19 cellular contexts compared by ENCODE assay signal in the genomic region with DNA sequence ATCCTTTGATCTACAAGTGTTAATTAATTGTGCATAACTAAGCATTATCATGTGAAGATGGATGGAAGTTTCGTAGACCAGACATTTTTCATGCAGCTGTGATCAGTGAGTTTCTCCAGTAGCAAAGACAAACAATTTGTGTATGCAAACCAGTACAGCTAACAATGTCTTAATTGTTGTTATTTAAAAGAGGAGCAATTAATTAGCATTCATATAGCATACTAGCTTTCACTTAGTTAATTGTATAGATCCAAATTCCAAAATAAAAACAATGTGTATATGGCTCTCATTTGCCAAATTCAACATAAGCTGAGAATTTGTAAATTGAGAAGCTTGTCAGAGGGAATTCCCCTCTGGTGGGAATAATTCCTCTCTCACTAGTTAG. TPM values are rescaled to one million over a fixed set of nuclear protein-coding genes. Genes with fewer than 3 reads are reported as not detected.
DNase-seq lines count a peak whose midpoint lies in the region; ATAC-seq and FAIRE-seq lines count a peak whose summit lies in the region.
"Had no signal": no experiment of that assay in that cellular context is flagged by ENCODE, and none has a peak within 500 bp of the region (broad histone marks: within the 10 kb centered on the region; RNA-seq: fewer than 3 reads in every experiment).

No MANE protein-coding gene starts in this region.

- H3K27ac ChIP-seq in naive thymus-derived CD4-positive, alpha-beta T cell (ENCODE audit: low read depth, low read length), result no peak overlapping the region
- H3K27ac ChIP-seq: A549; BLaER1 treated with 17β-estradiol and CSF1 and Interleukin-3, amounts not matched to agents 10 nM and 100 nM had no signal

- peak; percentile 65 for FAIRE-seq in frontal cortex (lab: Jason Lieb, UNC)
- FAIRE-seq: A549, H1, K562, RCC 7860 had no signal

- H3K27me3 Mint-ChIP-seq in naive thymus-derived CD4-positive, alpha-beta T cell, result no peaks in the 10 kb centered on the region
- no peaks in the 10 kb centered on the region for H3K27me3 Mint-ChIP-seq in stimulated activated naive CD8-positive, alpha-beta T cell treated with anti-CD3 and anti-CD28 coated beads, Interleukin-15, amount 100 ng/mL, for 72 hours

- intact Hi-C loops in naive thymus-derived CD4-positive, alpha-beta T cell (cut with micrococcal nuclease), result no loop called here

- H3K4me1 ChIP-seq in naive thymus-derived CD4-positive, alpha-beta T cell (ENCODE audit: control insufficient read depth in 2 of 2, insufficient read depth in 2 of 2, low read length in 2 of 2), result peaks cover 17 to 55% of the 10 kb centered on the region in 2 donors
- H3K4me1 ChIP-seq: A549 had no signal

- peaks cover 34 to 93% (median 86%) of the 10 kb centered on the region in 7 donors for H3K4me1 Mint-ChIP-seq in naive thymus-derived CD4-positive, alpha-beta T cell
- peaks cover 77% of the 10 kb centered on the region for H3K4me1 Mint-ChIP-seq in stimulated activated naive CD8-positive, alpha-beta T cell treated with anti-CD3 and anti-CD28 coated beads, Interleukin-15, amount 100 ng/mL, for 72 hours

- H3K9me3 Mint-ChIP-seq in naive thymus-derived CD4-positive, alpha-beta T cell, result peaks cover 0 to 7% (median 4%) of the 10 kb centered on the region in 11 donors
- peaks cover 16 to 17% of the 10 kb centered on the region in 2 donors for H3K9me3 Mint-ChIP-seq in stimulated activated naive CD8-positive, alpha-beta T cell treated with anti-CD3 and anti-CD28 coated beads, Interleukin-15, amount 100 ng/mL, for 72 hours

- ATAC-seq in naive thymus-derived CD4-positive, alpha-beta T cell, result no peak
- ATAC-seq in stimulated activated naive CD8-positive, alpha-beta T cell treated with anti-CD3 and anti-CD28 coated beads, Interleukin-15, amount 100 ng/mL, for 72 hours, result no peak
- ATAC-seq in HG03565 (IDR thresholded peaks at IDR 0.05; ENCODE audit: unreplicated experiment), result no peak
- ATAC-seq: A549, K562 had no signal

- peak overlapping the region in 6 of 9 donors; percentile 83 to 98 (median 88) for H3K27ac Mint-ChIP-seq in naive thymus-derived CD4-positive, alpha-beta T cell
- peak overlapping the region in 1 of 2 donors; percentile 59 for H3K27ac Mint-ChIP-seq in stimulated activated naive CD8-positive, alpha-beta T cell treated with anti-CD3 and anti-CD28 coated beads, Interleukin-15, amount 100 ng/mL, for 72 hours

- DNase-seq in Ammon's horn (ENCODE audit: low spot score), result peak; percentile 54
- peak; percentile 30 to 36 for DNase-seq in NCI-H526 (lab: John Stamatoyannopoulos, UW)
- DNase-seq in frontal cortex (ENCODE audit: low spot score in 2 of 2), result no peak
- DNase-seq in naive thymus-derived CD4-positive, alpha-beta T cell, result no peak
- no peak for DNase-seq in stimulated activated naive CD8-positive, alpha-beta T cell treated with anti-CD3 and anti-CD28 coated beads, Interleukin-15, amount 100 ng/mL, for 72 hours
- no peak for DNase-seq in dermis blood vessel endothelial cell
- no peak for DNase-seq in D341Med (ENCODE audit: low spot score)
- DNase-seq: DMS79 treated with DMSO at 0.1 percent for 48 hours, NCI-H1105, NCI-H2081, NCI-H446 treated with DMSO at 0.1 percent for 48 hours, NCI-H774, Right ventricle myocardium superior had no signal

- CTCF ChIA-PET in naive thymus-derived CD4-positive, alpha-beta T cell (lab: Charles Lee), result interaction anchor here (0.6 to 13.4 kb wide), 10 partner anchors 9 to 187 kb away, joined by 3 to 206 read pairs (median 4); partner anchors contain the start of gene PRKCQ

- H3K36me3 ChIP-seq in naive thymus-derived CD4-positive, alpha-beta T cell (ENCODE audit: control insufficient read depth in 2 of 3, insufficient read depth in 3 of 3, low read length in 3 of 3), result peaks cover 0 to 5% (median 0%) of the 10 kb centered on the region in 3 experiments
- H3K36me3 ChIP-seq: BLaER1 treated with 17β-estradiol and CSF1 and Interleukin-3, amounts not matched to agents 10 nM and 100 nM had no signal

- POLR2A ChIA-PET in naive thymus-derived CD4-positive, alpha-beta T cell (lab: Charles Lee), result interaction anchor here (0.6 to 16.1 kb wide), 8 partner anchors 9 to 154 kb away, joined by 3 to 378 read pairs (median 4); partner anchors contain the start of gene PRKCQ

- H3K36me3 Mint-ChIP-seq in naive thymus-derived CD4-positive, alpha-beta T cell, result peaks cover 7 to 57% (median 35%) of the 10 kb centered on the region in 5 donors

- H3K4me3 ChIP-seq in naive thymus-derived CD4-positive, alpha-beta T cell (ENCODE audit: low read length), result no peak overlapping the region
- H3K4me3 ChIP-seq: A549; BLaER1 treated with 17β-estradiol and CSF1 and Interleukin-3, amounts not matched to agents 10 nM and 100 nM; K562 had no signal

- no peaks in the 10 kb centered on the region for H3K9me3 ChIP-seq in naive thymus-derived CD4-positive, alpha-beta T cell (ENCODE audit: control insufficient read depth in 2 of 3, low read length in 3 of 3)
- H3K9me3 ChIP-seq: A549 had no signal

- peak overlapping the region in 2 of 10 donors; percentile 61 to 71 for H3K4me3 Mint-ChIP-seq in naive thymus-derived CD4-positive, alpha-beta T cell
- no peak overlapping the region for H3K4me3 Mint-ChIP-seq in stimulated activated naive CD8-positive, alpha-beta T cell treated with anti-CD3 and anti-CD28 coated beads, Interleukin-15, amount 100 ng/mL, for 72 hours

- no peaks in the 10 kb centered on the region for H3K27me3 ChIP-seq in naive thymus-derived CD4-positive, alpha-beta T cell (ENCODE audit: control insufficient read depth in 2 of 2, insufficient read depth in 2 of 2, low read length in 2 of 2)
- H3K27me3 ChIP-seq: BLaER1 treated with 17β-estradiol and CSF1 and Interleukin-3, amounts not matched to agents 10 nM and 100 nM had no signal

RNA-seq across cellular contexts. Expression of gene PRKCQ, which starts 22.6 kb away (rescaled TPM):
- total RNA-seq in frontal cortex (2.0 TPM), dermis blood vessel endothelial cell (0.17 and 0.84 TPM in 2 replicates)
- 10 to 100 TPM; 45.9 to 68.3 (median 65.8) TPM for total RNA-seq in naive thymus-derived CD4-positive, alpha-beta T cell
- polyA plus RNA-seq in naive thymus-derived CD4-positive, alpha-beta T cell, result 10 to 100 TPM; 44.3 to 74.5 TPM

Comparison
In these comparisons a context has a peak if more than half of its experiments do, and no peak if none do; other contexts are left out.
1. DNase-seq: peak in Ammon's horn (single experiment) and NCI-H526 (2 of 2); none in frontal cortex (0 of 2), naive thymus-derived CD4-positive, alpha-beta T cell (0 of 9), stimulated activated naive CD8-positive, alpha-beta T cell treated with anti-CD3 and anti-CD28 coated beads, Interleukin-15, amount 100 ng/mL, for 72 hours (0 of 2), dermis blood vessel endothelial cell (single experiment) and D341Med (single experiment).
2. RNA of gene PRKCQ, which starts 22.6 kb away (total RNA-seq): 45.9 to 68.3 TPM in naive thymus-derived CD4-positive, alpha-beta T cell; 2.0 TPM in frontal cortex (single experiment) and 0.17 to 0.84 TPM in dermis blood vessel endothelial cell; every median in the first group is over 10 times any median in the second.